Comparison of ENCODE assay signal across 18 cellular contexts in genomic region chr7:5767066-5767465, GRCh38. TPM values are rescaled to one million over a fixed set of nuclear protein-coding genes. Genes with fewer than 3 reads are reported as not detected.
DNase-seq lines count a peak whose midpoint lies in the region; ATAC-seq and TF ChIP-seq lines count a peak whose summit lies in the region.
"Had no signal": no experiment of that assay in that cellular context is flagged by ENCODE, and none has a peak within 500 bp of the region (broad histone marks: within the 10 kb centered on the region; RNA-seq: fewer than 3 reads in every experiment).

No MANE protein-coding gene starts in this region.

- DNase-seq in natural killer cell = no peak
- DNase-seq in natural killer cell treated with Interleukin-12 subunit alpha and Interleukin-12 subunit beta and Interleukin-15 and Interleukin-18, amount 100 ng/mL, for 72 hours (ENCODE audit: low spot score) = no peak
- no peak for DNase-seq in SK-N-MC (ENCODE audit: low read depth, low spot score)
- peak; percentile 15 for DNase-seq in iris pigment epithelial cell (ENCODE audit: low read depth)
- no peak for DNase-seq in activated CD4-positive, alpha-beta T cell treated with anti-CD3 and anti-CD28 coated beads, Interleukin-2, amount 50 U/mL, for 4 hours
- DNase-seq in NCI-H2107 (lab: John Stamatoyannopoulos, UW) = no peak
- DNase-seq: activated CD4-positive, CD25-positive, alpha-beta regulatory T cell treated with anti-CD3 and anti-CD28 coated beads, Interleukin-2, amount 50 U/mL, for 72 hours; activated T-cell treated with anti-CD3 and anti-CD28 coated beads for 4 hours; DMS 273 treated with DMSO at 0.1 percent for 48 hours; esophagus squamous epithelium; left ventricle myocardium superior; NCI-H2171; small intestine; substantia nigra had no signal

- no peaks in the 10 kb centered on the region for H3K9me3 Mint-ChIP-seq in natural killer cell
- no peaks in the 10 kb centered on the region for H3K9me3 Mint-ChIP-seq in natural killer cell treated with Interleukin-12 subunit alpha and Interleukin-12 subunit beta and Interleukin-15 and Interleukin-18, amount 100 ng/mL, for 72 hours
- H3K9me3 Mint-ChIP-seq: dendritic cell treated with granulocyte-macrophage colony-stimulating factor and Interleukin-4, amounts not matched to agents 40 ng/mL and 50 ng/mL, for 4 days had no signal

- no peak overlapping the region for H3K4me3 ChIP-seq in SK-N-MC
- H3K4me3 ChIP-seq: esophagus squamous epithelium had no signal

- no peaks in the 10 kb centered on the region for H3K27me3 Mint-ChIP-seq in natural killer cell (ENCODE audit: low read depth in 2 of 2)
- no peaks in the 10 kb centered on the region for H3K27me3 Mint-ChIP-seq in natural killer cell treated with Interleukin-12 subunit alpha and Interleukin-12 subunit beta and Interleukin-15 and Interleukin-18, amount 100 ng/mL, for 72 hours
- H3K27me3 Mint-ChIP-seq: dendritic cell treated with granulocyte-macrophage colony-stimulating factor and Interleukin-4, amounts not matched to agents 40 ng/mL and 50 ng/mL, for 4 days had no signal

- H3K4me1 Mint-ChIP-seq in natural killer cell = peaks cover 25 to 41% of the 10 kb centered on the region in 2 donors
- peaks cover 16 to 19% of the 10 kb centered on the region in 2 donors for H3K4me1 Mint-ChIP-seq in natural killer cell treated with Interleukin-12 subunit alpha and Interleukin-12 subunit beta and Interleukin-15 and Interleukin-18, amount 100 ng/mL, for 72 hours (ENCODE audit: low read depth in 2 of 2)

- no peaks in the 10 kb centered on the region for H3K9me3 ChIP-seq in SK-N-MC (ENCODE audit: low read depth, low read length)
- H3K9me3 ChIP-seq: esophagus squamous epithelium, neutrophil had no signal

- H3K4me3 Mint-ChIP-seq in natural killer cell = no peak overlapping the region
- H3K4me3 Mint-ChIP-seq in natural killer cell treated with Interleukin-12 subunit alpha and Interleukin-12 subunit beta and Interleukin-15 and Interleukin-18, amount 100 ng/mL, for 72 hours = no peak overlapping the region
- H3K4me3 Mint-ChIP-seq: dendritic cell treated with granulocyte-macrophage colony-stimulating factor and Interleukin-4, amounts not matched to agents 40 ng/mL and 50 ng/mL, for 4 days had no signal

- ATAC-seq in natural killer cell = no peak
- ATAC-seq in natural killer cell treated with Interleukin-12 subunit alpha and Interleukin-12 subunit beta and Interleukin-15 and Interleukin-18, amount 100 ng/mL, for 72 hours = no peak
- no peak for ATAC-seq in HG03354 (IDR thresholded peaks at IDR 0.05; ENCODE audit: poor library complexity, severe bottlenecking, unreplicated experiment)
- ATAC-seq in HG03521 (IDR thresholded peaks at IDR 0.05; ENCODE audit: unreplicated experiment) = no peak

- TF ChIP-seq CTCF in natural killer cell (IDR thresholded peaks at IDR 0.05) = no peak

- H3K36me3 ChIP-seq in SK-N-MC (ENCODE audit: insufficient read depth, low read length) = peaks cover 13% of the 10 kb centered on the region
- H3K36me3 ChIP-seq: neutrophil had no signal

- no peaks in the 10 kb centered on the region for H3K36me3 Mint-ChIP-seq in natural killer cell
- no peaks in the 10 kb centered on the region for H3K36me3 Mint-ChIP-seq in natural killer cell treated with Interleukin-12 subunit alpha and Interleukin-12 subunit beta and Interleukin-15 and Interleukin-18, amount 100 ng/mL, for 72 hours

- no peak overlapping the region for H3K9ac ChIP-seq in SK-N-MC (ENCODE audit: insufficient read length)

- intact Hi-C loops in natural killer cell (cut with micrococcal nuclease) = no loop called here

- H3K27ac ChIP-seq in SK-N-MC = peak overlapping the region; percentile 84
- H3K27ac ChIP-seq: esophagus squamous epithelium had no signal

- H3K27ac Mint-ChIP-seq in natural killer cell = peak overlapping the region; percentile 65 to 71
- no peak overlapping the region for H3K27ac Mint-ChIP-seq in natural killer cell treated with Interleukin-12 subunit alpha and Interleukin-12 subunit beta and Interleukin-15 and Interleukin-18, amount 100 ng/mL, for 72 hours
- H3K27ac Mint-ChIP-seq: dendritic cell treated with granulocyte-macrophage colony-stimulating factor and Interleukin-4, amounts not matched to agents 40 ng/mL and 50 ng/mL, for 4 days had no signal

RNA-seq across cellular contexts. Expression of gene RNF216, which starts 14.4 kb away (rescaled TPM):
- total RNA-seq in natural killer cell = 10 to 100 TPM; 73.6 to 86.6 (median 78.7) TPM
- 10 to 100 TPM; 38.4 to 52.3 TPM for total RNA-seq in natural killer cell treated with Interleukin-12 subunit alpha and Interleukin-12 subunit beta and Interleukin-15 and Interleukin-18, amount 100 ng/mL, for 72 hours

Comparison
In these comparisons a context has a peak if more than half of its experiments do, and no peak if none do; other contexts are left out.
1. H3K27ac Mint-ChIP-seq: peak in natural killer cell (2 of 2); none in natural killer cell treated with Interleukin-12 subunit alpha and Interleukin-12 subunit beta and Interleukin-15 and Interleukin-18, amount 100 ng/mL, for 72 hours (0 of 2).